In genomic region chr19:41391618-41392017, GRCh38 we compare ENCODE assay signal across 2 cellular contexts.
TF ChIP-seq lines count a peak whose summit lies in the region.

No MANE protein-coding gene starts in this region.

TF ChIP-seq in IMR-90, 13 proteins besides CTCF, POLR2A, EP300 and RAD21:
- TF ChIP-seq CEBPB (IDR thresholded peaks at IDR 0.05; ENCODE audit: low read depth, low read length) = no peak
- no peak for TF ChIP-seq RFX5 (IDR thresholded peaks at IDR 0.05; ENCODE audit: low read depth, low read length)
TF ChIP-seq in IMR-90: peak in this region for 0.

TF ChIP-seq in K562, 482 proteins besides CTCF, POLR2A, EP300 and RAD21:
- TF ChIP-seq SMARCB1 (IDR thresholded peaks at IDR 0.05; ENCODE audit: insufficient read length, low read depth) (no peak), ZFP36 (IDR thresholded peaks at IDR 0.05; ENCODE audit: low read depth, low read length, partially characterized antibody) (peak; percentile 91), KLF6 (CRISPR knock-in tag; IDR thresholded peaks at IDR 0.05; ENCODE audit: borderline replicate concordance) (no peak), RBM25 (IDR thresholded peaks at IDR 0.05; ENCODE audit: low read depth, low read length, severe bottlenecking) (peak; percentile 10), ZSCAN32 (CRISPR knock-in tag; IDR thresholded peaks at IDR 0.05) (no peak)
